Comparison of ENCODE assay signal across 11 cellular contexts in the genomic region with DNA sequence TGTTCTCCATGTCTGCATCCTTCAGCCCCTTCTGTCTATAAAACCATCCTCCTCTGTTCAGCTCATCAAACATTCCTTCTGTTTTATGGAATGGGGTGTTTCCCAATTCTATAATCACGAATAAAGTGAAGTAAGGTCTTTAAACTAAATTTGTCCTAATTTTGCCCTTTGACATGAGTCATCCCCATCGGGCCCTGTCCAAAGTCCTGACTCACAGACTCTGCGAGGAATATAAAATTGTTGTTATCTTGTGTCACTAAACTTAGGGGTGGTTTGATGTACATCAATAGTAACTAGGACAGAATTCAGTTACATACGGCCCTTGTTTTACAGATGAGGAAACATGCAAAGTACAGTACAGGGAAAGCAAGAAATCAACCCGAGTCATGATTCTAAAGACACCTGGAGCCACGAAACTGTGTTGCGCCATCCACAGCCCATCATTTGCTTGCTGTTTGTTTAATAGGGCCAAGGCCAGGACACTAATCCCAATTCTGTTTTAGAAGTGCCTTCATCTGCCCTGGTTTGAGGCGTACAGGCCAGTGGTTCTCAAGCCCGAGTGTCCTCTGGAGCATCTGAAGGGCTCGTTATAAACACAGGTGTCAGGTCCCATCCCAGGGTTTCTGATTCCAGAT. TPM values are rescaled to one million over a fixed set of nuclear protein-coding genes. Genes with fewer than 3 reads are reported as not detected.
DNase-seq lines count a peak whose midpoint lies in the region; ATAC-seq, FAIRE-seq and TF ChIP-seq lines count a peak whose summit lies in the region.
"Had no signal": no experiment of that assay in that cellular context is flagged by ENCODE, and none has a peak within 500 bp of the region (broad histone marks: within the 10 kb centered on the region; RNA-seq: fewer than 3 reads in every experiment).

No MANE protein-coding gene starts in this region.

- H3K9me3 ChIP-seq in heart left ventricle = no peaks in the 10 kb centered on the region

- H3K27ac ChIP-seq in RWPE1 = no peak overlapping the region
- H3K27ac ChIP-seq in heart left ventricle = peak overlapping the region in 11 of 12 donors; percentile 91 to 100 (median 98)
- H3K27ac ChIP-seq: epithelial cell of prostate, KMS-11 had no signal

- FAIRE-seq in GM19239 (lab: Jason Lieb, UNC) = peak; percentile 45

- peaks cover 76% of the 10 kb centered on the region for H3K4me1 Mint-ChIP-seq in stimulated activated memory B cell treated with anti-CD40 and anti-IgM and Interleukin-4, amounts not matched to agents 10 μg/mL and 1 μg/mL and 100 μg/mL, for 72 hours

- POLR2A ChIA-PET in RWPE1 (lab: Yijun Ruan, JAX; ENCODE audit: low non-redundant PET) = no interaction called here

- TF ChIP-seq CTCF in RWPE1 (conservative IDR thresholded peaks at IDR 0.05; ENCODE audit: low read depth) (no peak), heart left ventricle (IDR thresholded peaks at IDR 0.05) (no peak)

- no peak for TF ChIP-seq POLR2A in heart left ventricle (IDR thresholded peaks at IDR 0.05)

- peaks cover 0 to 3% (median 0%) of the 10 kb centered on the region in 9 donors for H3K36me3 ChIP-seq in heart left ventricle

- H3K4me1 ChIP-seq in heart left ventricle = peaks cover 36 to 85% (median 73%) of the 10 kb centered on the region in 12 donors

- H3K9me3 Mint-ChIP-seq in stimulated activated memory B cell treated with anti-CD40 and anti-IgM and Interleukin-4, amounts not matched to agents 10 μg/mL and 1 μg/mL and 100 μg/mL, for 72 hours = no peaks in the 10 kb centered on the region

- 56 to 70% (median 64%) methylated on average over 9 to 10 of the region's 10 CpGs for WGBS in heart left ventricle, 4 donors

- peak overlapping the region; percentile 81 for H3K27ac Mint-ChIP-seq in stimulated activated memory B cell treated with anti-CD40 and anti-IgM and Interleukin-4, amounts not matched to agents 10 μg/mL and 1 μg/mL and 100 μg/mL, for 72 hours

- no peaks in the 10 kb centered on the region for H3K27me3 Mint-ChIP-seq in stimulated activated memory B cell treated with anti-CD40 and anti-IgM and Interleukin-4, amounts not matched to agents 10 μg/mL and 1 μg/mL and 100 μg/mL, for 72 hours

- DNase-seq in GM19239 (ENCODE audit: insufficient read length, low spot score) (no peak), RWPE1 (ENCODE audit: low spot score) (peak; percentile 50), heart left ventricle (peak in 3 of 5 donors; percentile 3 to 27 (median 18)), NCI-H1417 treated with DMSO at 0.1 percent for 48 hours (lab: John Stamatoyannopoulos, UW) (no peak), cerebellar cortex (ENCODE audit: low spot score) (no peak)

- peak overlapping the region in 3 of 12 donors; percentile 91 to 94 (median 92) for H3K4me3 ChIP-seq in heart left ventricle

- H3K36me3 Mint-ChIP-seq in stimulated activated memory B cell treated with anti-CD40 and anti-IgM and Interleukin-4, amounts not matched to agents 10 μg/mL and 1 μg/mL and 100 μg/mL, for 72 hours = no peaks in the 10 kb centered on the region

- H3K27me3 ChIP-seq in heart left ventricle = no peaks in the 10 kb centered on the region

- intact Hi-C loops in heart left ventricle (cut with DNase I) = loop anchor here in 1 of 10 donors (5.0 kb wide), 1 partner anchor 33 kb away; no protein-coding TSS in a partner anchor

- ATAC-seq in heart left ventricle (no peak), HG02623 (IDR thresholded peaks at IDR 0.05; ENCODE audit: unreplicated experiment) (no peak), HG03039 (IDR thresholded peaks at IDR 0.05; ENCODE audit: unreplicated experiment) (no peak)
- no peak for ATAC-seq in stimulated activated memory B cell treated with anti-CD40 and anti-IgM and Interleukin-4, amounts not matched to agents 10 μg/mL and 1 μg/mL and 100 μg/mL, for 72 hours

- no peak overlapping the region for H3K4me3 Mint-ChIP-seq in stimulated activated memory B cell treated with anti-CD40 and anti-IgM and Interleukin-4, amounts not matched to agents 10 μg/mL and 1 μg/mL and 100 μg/mL, for 72 hours

- CTCF ChIA-PET in RWPE1 (lab: Yijun Ruan, JAX) = no interaction called here

RNA-seq across cellular contexts. Expression of gene ACSS1, which starts 2.8 kb away (rescaled TPM):
- 100 to 1,000 TPM in 5 of 9 donors, 10 to 100 TPM in 4; 57.5 to 177 (median 104) TPM for total RNA-seq in heart left ventricle
- 10 to 100 TPM; 43.5 to 78.9 TPM for polyA plus RNA-seq in heart left ventricle
- polyA plus RNA-seq: neural cell had no signal

RNA-seq across cellular contexts. Expression of gene VSX1, which starts 26.8 kb away (rescaled TPM):
- total RNA-seq in heart left ventricle = under 1 TPM in 5 of 9 donors, not detected in 4; 0.22 to 0.96 (median 0.51) TPM
- under 1 TPM in 1 of 2 donors, not detected in 1; 0.19 TPM for polyA plus RNA-seq in heart left ventricle
- polyA plus RNA-seq: neural cell had no signal

Comparison
In these comparisons a context has a peak if more than half of its experiments do, and no peak if none do; other contexts are left out.
1. DNase-seq: peak in RWPE1 (single experiment) and heart left ventricle (3 of 5); none in GM19239 (single experiment), NCI-H1417 treated with DMSO at 0.1 percent for 48 hours (single experiment) and cerebellar cortex (single experiment).